Comparison of ENCODE assay signal across 1 cellular context in the genomic region with DNA sequence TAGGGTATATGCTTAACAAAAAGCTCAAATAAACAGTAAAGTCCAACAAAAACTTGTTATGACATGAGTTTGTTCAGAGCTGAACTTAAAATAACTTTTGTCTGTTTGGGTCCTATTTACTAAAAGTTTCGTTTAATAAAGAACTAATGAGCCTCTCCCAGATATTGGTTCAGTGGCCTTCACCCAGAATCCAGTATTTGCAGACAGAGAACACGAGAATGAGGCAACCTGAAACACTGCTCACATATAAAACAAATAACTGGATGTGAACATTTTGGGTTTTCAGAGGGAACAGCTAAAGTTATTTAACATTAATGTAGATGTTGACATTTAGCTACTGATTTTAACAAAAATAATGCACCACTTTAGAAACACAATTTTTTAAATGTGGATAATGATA.
TF ChIP-seq lines count a peak whose summit lies in the region.

No MANE protein-coding gene starts in this region.

TF ChIP-seq in HepG2, 621 proteins besides CTCF, POLR2A, EP300 and RAD21 (continued from another document):
- TF ChIP-seq ZXDC (CRISPR knock-in tag; IDR thresholded peaks at IDR 0.05): no peak
TF ChIP-seq in HepG2: peak in this region for 0.
